8 cellular contexts compared by ENCODE assay signal in the genomic region with DNA sequence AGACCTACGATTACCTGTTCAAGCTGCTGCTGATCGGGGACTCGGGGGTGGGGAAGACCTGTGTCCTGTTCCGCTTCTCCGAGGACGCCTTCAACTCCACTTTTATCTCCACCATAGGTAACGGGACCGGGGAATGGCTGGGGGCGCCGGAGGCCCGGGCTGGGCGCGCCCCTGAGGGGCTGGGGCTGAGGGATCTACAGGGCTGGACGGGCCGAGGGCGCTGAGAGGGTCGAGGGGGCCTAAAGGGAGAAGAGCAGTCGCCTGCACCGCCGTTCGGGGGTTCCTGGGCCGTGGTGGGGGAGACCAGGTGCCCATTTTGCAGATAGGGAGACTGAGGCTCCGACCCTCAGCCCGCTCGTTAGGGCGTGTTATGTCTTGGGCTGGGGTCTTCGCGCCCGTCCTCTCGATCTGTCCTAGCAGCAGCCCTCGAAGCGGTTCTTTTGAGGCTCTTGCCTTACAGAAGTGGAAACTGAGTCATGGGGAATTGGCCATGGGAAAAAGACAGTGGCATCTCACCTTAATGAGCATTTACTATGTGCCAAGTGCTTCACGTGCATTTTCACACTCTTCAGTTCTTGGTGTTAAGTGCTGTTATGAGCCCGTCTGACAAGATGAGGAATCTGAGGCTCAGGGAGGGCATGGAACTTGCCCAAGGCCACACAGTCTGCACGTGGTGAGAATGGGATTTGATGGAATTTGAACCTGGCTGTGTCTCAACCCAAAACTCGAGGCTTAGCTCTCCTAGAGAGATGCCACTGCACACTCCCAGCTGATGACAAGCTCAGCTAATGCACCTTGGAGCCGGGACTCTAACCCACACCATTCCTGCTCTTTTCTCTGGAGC. TPM values are rescaled to one million over a fixed set of nuclear protein-coding genes. Genes with fewer than 3 reads are reported as not detected.
DNase-seq lines count a peak whose midpoint lies in the region; ATAC-seq and TF ChIP-seq lines count a peak whose summit lies in the region.

No MANE protein-coding gene starts in this region.

- H3K27me3 ChIP-seq in iPS-15b (ENCODE audit: control insufficient read depth, insufficient read depth, low read length), result no peaks in the 10 kb centered on the region
- H3K27me3 ChIP-seq in stomach, result no peaks in the 10 kb centered on the region

- peaks cover 2% of the 10 kb centered on the region for H3K36me3 ChIP-seq in iPS-15b (ENCODE audit: control insufficient read depth, insufficient read depth, low read length)
- peaks cover 8 to 15% (median 9%) of the 10 kb centered on the region in 4 donors for H3K36me3 ChIP-seq in stomach

- H3K27ac ChIP-seq in stomach, result peak overlapping the region; percentile 90 to 98 (median 96)

- DNase-seq in HFF-Myc (ENCODE audit: extremely low read depth, low read depth), result no peak
- DNase-seq in stomach, result no peak
- no peak for DNase-seq in SK-N-DZ (ENCODE audit: low spot score)
- no peak for DNase-seq in GM10248 (ENCODE audit: extremely low spot score)

- TF ChIP-seq EP300 in stomach (IDR thresholded peaks at IDR 0.05), result no peak

- no peaks in the 10 kb centered on the region for H3K9me3 Mint-ChIP-seq in activated T-helper 17 cell treated with anti-CD3 and anti-CD28 coated beads, Interleukin-2, amount 50 U/mL, for 72 hours

- peak overlapping the region; percentile 97 for H3K9ac ChIP-seq in iPS-15b (ENCODE audit: low read depth, low read length)

- peak overlapping the region; percentile 92 for H3K4me3 Mint-ChIP-seq in activated T-helper 17 cell treated with anti-CD3 and anti-CD28 coated beads, Interleukin-2, amount 50 U/mL, for 72 hours

- 1 to 2% (median 1%) methylated on average over 32 to 37 of the region's 37 CpGs for WGBS in stomach, 5 donors

- no peaks in the 10 kb centered on the region for H3K27me3 Mint-ChIP-seq in activated T-helper 17 cell treated with anti-CD3 and anti-CD28 coated beads, Interleukin-2, amount 50 U/mL, for 72 hours

- no peak for TF ChIP-seq CTCF in HFF-Myc (IDR thresholded peaks at IDR 0.05; ENCODE audit: low read depth, low read length, missing control alignments)
- TF ChIP-seq CTCF in stomach (IDR thresholded peaks at IDR 0.05), result no peak
- TF ChIP-seq CTCF in GM10248 (IDR thresholded peaks at IDR 0.05; ENCODE audit: control extremely low read depth, extremely low read depth, low read depth, missing control alignments), result no peak

- peaks cover 50% of the 10 kb centered on the region for H3K36me3 Mint-ChIP-seq in activated T-helper 17 cell treated with anti-CD3 and anti-CD28 coated beads, Interleukin-2, amount 50 U/mL, for 72 hours (ENCODE audit: low read depth)

- no peak for ATAC-seq in activated T-helper 17 cell treated with anti-CD3 and anti-CD28 coated beads, Interleukin-2, amount 50 U/mL, for 72 hours (replicated peaks)
- ATAC-seq in HG02884 (IDR thresholded peaks at IDR 0.05; ENCODE audit: unreplicated experiment) (no peak), HG02798 (IDR thresholded peaks at IDR 0.05; ENCODE audit: poor library complexity, unreplicated experiment) (no peak)

- CTCF ChIA-PET in GM10248 (lab: Yijun Ruan, JAX), result interaction anchor here (1.1 to 2.7 kb wide), 11 partner anchors 8 to 70 kb away, joined by 3 to 18 read pairs (median 6); a partner anchor contains a TSS

- H3K4me3 ChIP-seq in HFF-Myc (replicated peaks; ENCODE audit: low read depth, low read length) (peak overlapping the region; percentile 80), iPS-15b (ENCODE audit: low read depth, low read length) (peak overlapping the region; percentile 95), stomach (peak overlapping the region; percentile 79 to 97 (median 89))

- peaks cover 9% of the 10 kb centered on the region for H3K4me1 ChIP-seq in iPS-15b (ENCODE audit: control insufficient read depth, insufficient read depth, low read length)
- peaks cover 49 to 60% (median 57%) of the 10 kb centered on the region in 4 donors for H3K4me1 ChIP-seq in stomach

- peaks cover 10% of the 10 kb centered on the region for H3K4me1 Mint-ChIP-seq in activated T-helper 17 cell treated with anti-CD3 and anti-CD28 coated beads, Interleukin-2, amount 50 U/mL, for 72 hours

- H3K9me3 ChIP-seq in iPS-15b (ENCODE audit: control insufficient read depth, insufficient read depth, low read length) (no peaks in the 10 kb centered on the region), stomach (no peaks in the 10 kb centered on the region)

- POLR2A ChIA-PET in GM10248 (lab: Yijun Ruan, JAX), result interaction anchor here (0.9 to 1.8 kb wide), 2 partner anchors 12 to 17 kb away, joined by 3 to 4 read pairs; no protein-coding TSS in a partner anchor

- no peak for TF ChIP-seq POLR2A in stomach (IDR thresholded peaks at IDR 0.05)

- peak overlapping the region; percentile 94 for H3K27ac Mint-ChIP-seq in activated T-helper 17 cell treated with anti-CD3 and anti-CD28 coated beads, Interleukin-2, amount 50 U/mL, for 72 hours

- intact Hi-C loops in stomach (cut with DNase I; ENCODE audit: low total_unique reads), result no loop called here

RNA-seq across cellular contexts. Expression of a gene that starts 0.4 kb away (rescaled TPM):
- total RNA-seq in activated T-helper 17 cell treated with anti-CD3 and anti-CD28 coated beads, Interleukin-2, amount 50 U/mL, for 72 hours, result 100 to 1,000 TPM; 140 to 212 TPM
- total RNA-seq in stomach, result 10 to 100 TPM in 3 of 5 donors, 1 to 10 TPM in 2; 1.8 to 49.4 (median 11.2) TPM
- polyA plus RNA-seq in stomach, result 10 to 100 TPM; 25.4 to 63.4 (median 39.4) TPM
- polyA plus RNA-seq in SK-N-DZ (2014; cell fraction: cytosol; rRNA removed), result 44.3 and 48.2 TPM in 2 replicates
- 19.6 and 19.9 TPM in 2 replicates for polyA plus RNA-seq in SK-N-DZ (2014; cell fraction: nucleus; rRNA removed)

RNA-seq across cellular contexts. Expression of a gene that starts 31.4 kb away (rescaled TPM):
- 10 to 100 TPM; 32.7 to 39.3 TPM for total RNA-seq in activated T-helper 17 cell treated with anti-CD3 and anti-CD28 coated beads, Interleukin-2, amount 50 U/mL, for 72 hours
- 10 to 100 TPM in 3 of 5 donors, 1 to 10 TPM in 2; 6.2 to 24.5 (median 10.6) TPM for total RNA-seq in stomach
- polyA plus RNA-seq in stomach, result 10 to 100 TPM in 1 of 3 donors, 1 to 10 TPM in 2; 8.2 to 17.7 (median 8.2) TPM
- polyA plus RNA-seq in SK-N-DZ (2014; cell fraction: cytosol; rRNA removed), result not detected in 2 replicates
- polyA plus RNA-seq in SK-N-DZ (2014; cell fraction: nucleus; rRNA removed), result not detected in 2 replicates

RNA-seq across cellular contexts. Expression of a gene that starts 35.8 kb away (rescaled TPM):
- 100 to 1,000 TPM; 474 to 660 TPM for total RNA-seq in activated T-helper 17 cell treated with anti-CD3 and anti-CD28 coated beads, Interleukin-2, amount 50 U/mL, for 72 hours
- total RNA-seq in stomach, result 100 to 1,000 TPM; 167 to 609 (median 275) TPM
- 100 to 1,000 TPM; 185 to 475 (median 427) TPM for polyA plus RNA-seq in stomach
- polyA plus RNA-seq in SK-N-DZ (2014; cell fraction: cytosol; rRNA removed), result 173 and 190 TPM in 2 replicates
- polyA plus RNA-seq in SK-N-DZ (2014; cell fraction: nucleus; rRNA removed), result 78.2 and 86.9 TPM in 2 replicates
